Comparison of ENCODE assay signal across 17 cellular contexts in the genomic region with DNA sequence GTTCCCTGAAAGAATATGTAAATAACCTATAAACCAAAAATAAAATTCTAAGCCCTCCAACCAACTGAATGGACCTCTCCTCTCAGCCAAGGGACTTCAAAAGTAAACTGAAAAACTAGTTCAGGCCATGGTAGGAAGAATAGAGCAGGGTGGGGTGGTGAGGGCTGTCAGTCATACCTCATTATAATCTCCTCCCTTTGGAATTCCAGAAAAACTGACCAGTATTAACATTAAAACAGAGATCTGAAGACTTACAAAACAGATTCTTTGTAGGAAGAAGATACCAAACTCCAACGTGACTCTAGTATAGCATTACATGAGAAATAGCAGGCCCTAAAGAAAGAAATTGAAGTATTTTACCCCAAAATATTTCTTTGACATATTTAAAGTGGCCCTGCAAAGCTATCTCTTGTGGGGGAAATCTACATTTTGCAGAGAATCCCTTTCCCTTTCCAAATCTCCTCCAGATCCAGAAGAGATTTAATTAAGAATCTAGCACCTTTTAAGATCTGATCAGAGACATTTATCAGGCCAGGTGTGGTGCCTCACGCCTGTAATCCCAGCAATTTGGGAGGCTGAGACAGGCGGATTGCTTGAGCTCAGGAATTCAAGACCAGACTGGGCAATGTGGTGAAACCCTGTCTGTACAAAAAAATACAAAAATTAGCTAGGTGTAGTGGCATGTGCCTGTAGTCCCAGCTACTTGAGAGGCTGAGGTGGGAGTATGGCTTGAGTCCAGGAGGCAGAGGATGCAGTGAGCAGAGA. TPM values are rescaled to one million over a fixed set of nuclear protein-coding genes. Genes with fewer than 3 reads are reported as not detected.
"Had no signal": no experiment of that assay in that cellular context is flagged by ENCODE, and none has a peak within 500 bp of the region (broad histone marks: within the 10 kb centered on the region; RNA-seq: fewer than 3 reads in every experiment).

No MANE protein-coding gene starts in this region.

- H3K4me3 ChIP-seq: coronary artery, gastrocnemius medialis, mucosa of descending colon, stomach, thoracic aorta, uterus had no signal

- H3K27ac ChIP-seq: coronary artery, gastrocnemius medialis, thoracic aorta, uterus, VCaP had no signal

- ATAC-seq: activated CD4-positive, alpha-beta T cell treated with anti-CD3 and anti-CD28 coated beads for 36 hours; gastrocnemius medialis; mucosa of descending colon; T-cell had no signal

- H3K36me3 ChIP-seq: gastrocnemius medialis, stomach, thoracic aorta, uterus had no signal

- H3K9me3 ChIP-seq: gastrocnemius medialis, mucosa of descending colon, stomach, thoracic aorta, uterus had no signal

- H3K27me3 ChIP-seq: gastrocnemius medialis, stomach, uterus had no signal

- H3K4me1 ChIP-seq: gastrocnemius medialis had no signal

- DNase-seq: activated CD4-positive, alpha-beta memory T cell treated with anti-CD3 and anti-CD28 coated beads, Interleukin-2, amount 10 ng/mL, durations not matched to agents 7 days and 5 days; activated CD4-positive, alpha-beta T cell treated with anti-CD3 and anti-CD28 coated beads for 36 hours; activated CD8-positive, alpha-beta memory T cell treated with anti-CD3 and anti-CD28 coated beads, Interleukin-2, amount 50 U/mL, for 4 hours; activated naive CD4-positive, alpha-beta T cell treated with anti-CD3 and anti-CD28 coated beads for 36 hours; caudate nucleus; effector CD4-positive, alpha-beta T cell; gastrocnemius medialis; kidney glomerular epithelial cell; mucosa of descending colon; stimulated activated CD4-positive, alpha-beta T cell treated with anti-CD3 and anti-CD28 coated beads, Interleukin-4, amount 100 ng/mL, for 1 hour; stomach; T-cell; uterus had no signal

RNA-seq across cellular contexts. Expression of gene TBC1D9, which starts 15.1 kb away (rescaled TPM):
- total RNA-seq: activated T-helper 1 cell treated with anti-CD3 and anti-CD28 coated beads, Interleukin-12 subunit alpha, Interleukin-12 subunit beta, Interleukin-2, Interleukin-4 antibody, amounts not matched to agents 30 ng/mL and 10 ng/mL and 1 ng/mL, durations not matched to agents 14 hours and 24 hours and 36 hours had no signal
